Comparison of ENCODE assay signal across 8 cellular contexts in genomic region chr1:150575072-150575489, GRCh38. TPM values are rescaled to one million over a fixed set of nuclear protein-coding genes. Genes with fewer than 3 reads are reported as not detected.
DNase-seq lines count a peak whose midpoint lies in the region; ATAC-seq, FAIRE-seq and TF ChIP-seq lines count a peak whose summit lies in the region.

No MANE protein-coding gene starts in this region.

- H3K36me3 ChIP-seq in fibroblast of lung (ENCODE audit: control insufficient read depth, insufficient read depth, low read length) (peaks cover 26% of the 10 kb centered on the region), prostate gland (no peaks in the 10 kb centered on the region)

- no peak for FAIRE-seq in HTR-8/SVneo (lab: Jason Lieb, UNC)

- peak overlapping the region; percentile 72 for H3K4me2 ChIP-seq in fibroblast of lung (ENCODE audit: extremely low read depth, insufficient read depth, low read length)

- H3K4me3 ChIP-seq in fibroblast of lung (replicated peaks in 1 of 4; ENCODE audit: control extremely low read depth in 1 of 4, insufficient read depth in 1 of 4, low read depth in 3 of 4, low read length in 4 of 4) = peak overlapping the region; percentile 90 to 100 (median 94)
- H3K4me3 ChIP-seq in prostate gland = peak overlapping the region in 1 of 2 donors; percentile 93

- 27% methylated on average over 4 of the region's 4 CpGs for WGBS in prostate gland

- H3K4me1 ChIP-seq in fibroblast of lung (ENCODE audit: control insufficient read depth, extremely low read depth, insufficient read depth, low read length) = peaks cover 12% of the 10 kb centered on the region
- peaks cover 9% of the 10 kb centered on the region for H3K4me1 ChIP-seq in prostate gland (replicated peaks)

- peaks cover 21% of the 10 kb centered on the region for H4K20me1 ChIP-seq in fibroblast of lung (ENCODE audit: control insufficient read depth, extremely low read depth, insufficient read depth, low read length)

- no peak for TF ChIP-seq POLR2A in prostate gland (IDR thresholded peaks at IDR 0.05)

- H3K27ac ChIP-seq in fibroblast of lung (ENCODE audit: insufficient read depth, low read length) = peak overlapping the region; percentile 57
- H3K27ac ChIP-seq in prostate gland = peak overlapping the region; percentile 98 to 100

- no peak overlapping the region for H3K9ac ChIP-seq in fibroblast of lung (ENCODE audit: insufficient read depth, low read length)

- DNase-seq in EL = peak; percentile 25
- DNase-seq in fibroblast of lung (ENCODE audit: low read depth in 2 of 2) = no peak
- no peak for DNase-seq in prostate gland (ENCODE audit: low spot score)
- DNase-seq in middle frontal gyrus (ENCODE audit: extremely low spot score, low spot score) = no peak
- no peak for DNase-seq in HTR-8/SVneo (ENCODE audit: insufficient read length, low spot score)

- ATAC-seq in SK-N-SH treated with all-trans-retinoic acid at 6 μM for 48 hours = no peak
- no peak for ATAC-seq in GM21360 (IDR thresholded peaks at IDR 0.05; ENCODE audit: unreplicated experiment)
- ATAC-seq in GM18502 (IDR thresholded peaks at IDR 0.05; ENCODE audit: poor library complexity, unreplicated experiment) = no peak

- no peaks in the 10 kb centered on the region for H3K27me3 ChIP-seq in fibroblast of lung (ENCODE audit: control insufficient read depth, insufficient read depth, low read length)
- H3K27me3 ChIP-seq in prostate gland (replicated peaks; ENCODE audit: insufficient read depth) = no peaks in the 10 kb centered on the region

- TF ChIP-seq CTCF in fibroblast of lung (conservative IDR thresholded peaks at IDR 0.05 in 1 of 2, IDR thresholded peaks at IDR 0.05 in 1 of 2; ENCODE audit: low read depth in 1 of 2, low read length in 2 of 2) = no peak
- no peak for TF ChIP-seq CTCF in prostate gland (IDR thresholded peaks at IDR 0.05)

- no peak overlapping the region for H2AFZ ChIP-seq in fibroblast of lung (ENCODE audit: low read length)

- peaks cover 78% of the 10 kb centered on the region for H3K79me2 ChIP-seq in fibroblast of lung (ENCODE audit: control insufficient read depth, insufficient read depth, low read length)

- H3K9me3 ChIP-seq in fibroblast of lung (ENCODE audit: control insufficient read depth, insufficient read depth, low read depth, low read length) (no peaks in the 10 kb centered on the region), prostate gland (no peaks in the 10 kb centered on the region)

- intact Hi-C loops in prostate gland (cut with DNase I) = loop anchor here (5.0 kb wide), 1 partner anchor 52 kb away; the partner anchor contains the start of gene ENSA

TF ChIP-seq in SK-N-SH treated with all-trans-retinoic acid at 6 μM for 48 hours, 23 proteins besides CTCF, POLR2A, EP300 and RAD21:
- TF ChIP-seq ZFP30 (CRISPR knock-in tag; IDR thresholded peaks at IDR 0.05) (no peak), TSHZ2 (CRISPR knock-in tag; IDR thresholded peaks at IDR 0.05) (no peak), TOX (CRISPR knock-in tag; IDR thresholded peaks at IDR 0.05; ENCODE audit: borderline replicate concordance) (peak; percentile 15; the same call in 1 of the 2 replicates), SNAI2 (CRISPR knock-in tag; IDR thresholded peaks at IDR 0.05) (no peak), TCF4 (CRISPR knock-in tag; IDR thresholded peaks at IDR 0.05; ENCODE audit: borderline replicate concordance) (no peak), ZC3H10 (CRISPR knock-in tag; IDR thresholded peaks at IDR 0.05) (peak; percentile 76; the same call in 1 of the 2 replicates), CSRNP3 (CRISPR knock-in tag; IDR thresholded peaks at IDR 0.05) (no peak), CSDC2 (CRISPR knock-in tag; IDR thresholded peaks at IDR 0.05) (no peak), ARNTL (CRISPR knock-in tag; IDR thresholded peaks at IDR 0.05; ENCODE audit: borderline replicate concordance, low read depth) (no peak), ISL1 (CRISPR knock-in tag; IDR thresholded peaks at IDR 0.05) (no peak), ZNF70 (CRISPR knock-in tag; IDR thresholded peaks at IDR 0.05) (no peak)

RNA-seq across cellular contexts. Expression of gene MCL1, which starts 4.3 kb away (rescaled TPM):
- total RNA-seq in fibroblast of lung (232 and 233 TPM in 2 replicates), prostate gland (100 to 1,000 TPM; 161 to 168 TPM)
- 108 and 136 TPM in 2 replicates for polyA plus RNA-seq in fibroblast of lung
- polyA plus RNA-seq in fibroblast of lung (2012) = 105 and 138 TPM in 2 replicates
- 24.4 and 91.5 TPM in 2 replicates for polyA minus RNA-seq in fibroblast of lung (ENCODE audit: low replicate concordance)

RNA-seq across cellular contexts. Expression of gene ADAMTSL4, which starts 25.9 kb away (rescaled TPM):
- total RNA-seq in fibroblast of lung = 6.4 and 13.0 TPM in 2 replicates
- polyA plus RNA-seq in fibroblast of lung = 7.3 and 19.8 TPM in 2 replicates
- polyA plus RNA-seq in fibroblast of lung (2012) = 12.6 and 25.9 TPM in 2 replicates
- 16.6 and 30.2 TPM in 2 replicates for polyA minus RNA-seq in fibroblast of lung (ENCODE audit: low replicate concordance)
- 1 to 10 TPM; 3.7 to 9.7 TPM for total RNA-seq in prostate gland

RNA-seq across cellular contexts. Expression of gene ENSA, which starts 54.3 kb away (rescaled TPM):
- 53.7 and 78.1 TPM in 2 replicates for total RNA-seq in fibroblast of lung
- 112 and 184 TPM in 2 replicates for polyA plus RNA-seq in fibroblast of lung
- polyA plus RNA-seq in fibroblast of lung (2012) = 86.2 and 127 TPM in 2 replicates
- polyA minus RNA-seq in fibroblast of lung (ENCODE audit: low replicate concordance) = 23.7 and 26.6 TPM in 2 replicates
- total RNA-seq in prostate gland = 100 to 1,000 TPM; 133 to 201 TPM

RNA-seq across cellular contexts. Expression of gene FALEC, which starts 59.5 kb away (rescaled TPM):
- total RNA-seq in fibroblast of lung = 0.83 and 1.0 TPM in 2 replicates
- 0.15 TPM in 1 of 2 replicates, not detected in the other for polyA plus RNA-seq in fibroblast of lung
- not detected in 2 replicates for polyA plus RNA-seq in fibroblast of lung (2012)
- not detected in 2 replicates for polyA minus RNA-seq in fibroblast of lung (ENCODE audit: low replicate concordance)
- total RNA-seq in prostate gland = not detected
